ENCODE assay signal across 15 cellular contexts in the genomic region with DNA sequence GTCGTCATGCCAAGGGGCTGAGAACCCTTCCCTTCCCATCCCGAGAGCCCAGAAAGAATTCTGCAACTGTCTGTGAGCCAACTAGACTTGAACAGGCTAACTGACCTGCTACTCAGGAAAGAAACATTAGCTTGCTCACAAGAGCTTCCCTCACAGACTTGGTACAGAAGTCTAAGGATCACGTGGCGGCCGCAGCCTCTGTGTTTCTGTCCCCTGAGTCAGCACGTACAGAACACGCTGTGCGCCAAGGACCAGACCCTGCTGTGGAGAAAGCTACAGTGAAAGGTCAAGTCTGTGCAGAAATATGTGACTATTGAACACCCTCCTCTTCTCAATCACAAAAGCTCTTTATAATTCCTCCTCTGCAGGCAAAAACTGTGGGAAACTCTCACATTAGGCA.
A peak's percentile ranks its signal among the peaks of the same experiment; 100 is the strongest.
DNase-seq lines count a peak whose midpoint lies in the region; ATAC-seq and TF ChIP-seq lines count a peak whose summit lies in the region.
"Had no signal": no experiment of that assay in that cellular context is flagged by ENCODE, and none has a peak within 500 bp of the region (broad histone marks: within the 10 kb centered on the region; RNA-seq: fewer than 3 reads in every experiment).

No MANE protein-coding gene starts in this region.

- H4K20me1 ChIP-seq in GM23248 (ENCODE audit: insufficient read depth): no peaks in the 10 kb centered on the region

- no peak overlapping the region for H2AFZ ChIP-seq in GM23248
- H2AFZ ChIP-seq: PC-9 had no signal

- in situ Hi-C loops in GM23248 (cut with MboI): no loop called here

- H3K9me2 ChIP-seq in GM23248 (ENCODE audit: insufficient read depth): no peaks in the 10 kb centered on the region

- no peaks in the 10 kb centered on the region for H3K79me2 ChIP-seq in GM23248 (ENCODE audit: insufficient read depth)

- no peak overlapping the region for H3K9ac ChIP-seq in GM23248

- no peak for ATAC-seq in gastroesophageal sphincter
- ATAC-seq: activated CD8-positive, alpha-beta memory T cell treated with anti-CD3 and anti-CD28 coated beads, Interleukin-2, amount 10 ng/mL, durations not matched to agents 7 days and 5 days had no signal

- WGBS in GM23248 (ENCODE audit: low coverage in 1 of 2, low lambda C conversion rate in 2 of 2, missing lambda C conversion rate in 2 of 2), 2 experiments: 89 to 94% methylated on average over 8 of the region's 8 CpGs
- WGBS in gastroesophageal sphincter (ENCODE audit: low coverage in 1 of 2), 2 donors: 72 to 83% methylated on average over 5 to 8 of the region's 8 CpGs

- no peak for TF ChIP-seq EP300 in gastroesophageal sphincter (IDR thresholded peaks at IDR 0.05)

- H3K4me3 ChIP-seq in cardiac fibroblast (replicated peaks in 1 of 2; ENCODE audit: low read depth in 2 of 2, low read length in 2 of 2) (no peak overlapping the region), left ventricle myocardium inferior (no peak overlapping the region), GM23248 (no peak overlapping the region), breast epithelium (no peak overlapping the region), gastroesophageal sphincter (no peak overlapping the region)
- H3K4me3 ChIP-seq: PC-9, smooth muscle cell had no signal

- H3K36me3 ChIP-seq in left ventricle myocardium inferior (no peaks in the 10 kb centered on the region), GM23248 (ENCODE audit: low read depth) (no peaks in the 10 kb centered on the region), breast epithelium (no peaks in the 10 kb centered on the region), gastroesophageal sphincter (no peaks in the 10 kb centered on the region)

- no peaks in the 10 kb centered on the region for H3K27me3 ChIP-seq in left ventricle myocardium inferior (ENCODE audit: low read depth)
- no peaks in the 10 kb centered on the region; the same call in 1 of the 2 replicates for H3K27me3 ChIP-seq in GM23248 (replicated peaks; ENCODE audit: insufficient read depth)
- no peaks in the 10 kb centered on the region for H3K27me3 ChIP-seq in breast epithelium
- H3K27me3 ChIP-seq in gastroesophageal sphincter: no peaks in the 10 kb centered on the region

- TF ChIP-seq POLR2A in breast epithelium (IDR thresholded peaks at IDR 0.05) (no peak), gastroesophageal sphincter (IDR thresholded peaks at IDR 0.05) (no peak)

- intact Hi-C loops in left ventricle myocardium inferior (cut with micrococcal nuclease): no loop called here
- intact Hi-C loops in breast epithelium (cut with DNase I; ENCODE audit: low total_unique reads): no loop called here

- H3K9me3 ChIP-seq in left ventricle myocardium inferior (replicated peaks): no peaks in the 10 kb centered on the region
- no peaks in the 10 kb centered on the region for H3K9me3 ChIP-seq in GM23248 (ENCODE audit: low read depth)
- no peaks in the 10 kb centered on the region for H3K9me3 ChIP-seq in breast epithelium
- H3K9me3 ChIP-seq in gastroesophageal sphincter: no peaks in the 10 kb centered on the region

- TF ChIP-seq CTCF in cardiac fibroblast (IDR thresholded peaks at IDR 0.05; ENCODE audit: low read depth, low read length) (no peak), left ventricle myocardium inferior (IDR thresholded peaks at IDR 0.05; ENCODE audit: borderline replicate concordance) (no peak), breast epithelium (IDR thresholded peaks at IDR 0.05) (no peak), gastroesophageal sphincter (IDR thresholded peaks at IDR 0.05) (no peak)

- no peaks in the 10 kb centered on the region for H3F3A ChIP-seq in GM23248 (ENCODE audit: insufficient read depth)

- H3K27ac ChIP-seq in left ventricle myocardium inferior (replicated peaks) (peak overlapping the region; percentile 73), GM23248 (no peak overlapping the region), breast epithelium (no peak overlapping the region), gastroesophageal sphincter (no peak overlapping the region)
- H3K27ac ChIP-seq: epithelial cell of prostate, PC-9 had no signal

- H3K4me1 ChIP-seq in left ventricle myocardium inferior (peaks cover 51% of the 10 kb centered on the region), GM23248 (ENCODE audit: insufficient read depth) (no peaks in the 10 kb centered on the region), breast epithelium (no peaks in the 10 kb centered on the region), gastroesophageal sphincter (peaks cover 0 to 20% (median 12%) of the 10 kb centered on the region in 3 donors)

- H3K4me2 ChIP-seq in GM23248 (ENCODE audit: unreplicated experiment): no peak overlapping the region
- H3K4me2 ChIP-seq: PC-9, smooth muscle cell had no signal

- peak; percentile 91 for DNase-seq in Ammon's horn (ENCODE audit: low spot score)
- DNase-seq in cardiac fibroblast (ENCODE audit: low read depth in 2 of 2): peak; percentile 44 to 54
- DNase-seq in left ventricle myocardium inferior: peak; percentile 43
- DNase-seq in pons (ENCODE audit: low spot score): peak; percentile 87
- DNase-seq in GM23248: no peak
- no peak for DNase-seq in breast epithelium (ENCODE audit: low spot score in 2 of 2)
- no peak for DNase-seq in GDM1 (lab: John Stamatoyannopoulos, UW)
- DNase-seq: activated CD8-positive, alpha-beta memory T cell treated with anti-CD3 and anti-CD28 coated beads, Interleukin-2, amount 10 ng/mL, durations not matched to agents 7 days and 5 days; DMS53; HCEC 1CT; NCI-H82; PC-9 had no signal

Comparison
In these comparisons a context has a peak if more than half of its experiments do, and no peak if none do; other contexts are left out.
1. DNase-seq: peak in Ammon's horn (single experiment), cardiac fibroblast (2 of 2), left ventricle myocardium inferior (single experiment) and pons (single experiment); none in GM23248 (single experiment), breast epithelium (0 of 2) and GDM1 (single experiment).